Comparison of ENCODE assay signal across 8 cellular contexts in genomic region chr17:40361925-40362695, GRCh38. TPM values are rescaled to one million over a fixed set of nuclear protein-coding genes. Genes with fewer than 3 reads are reported as not detected.
DNase-seq lines count a peak whose midpoint lies in the region; ATAC-seq and TF ChIP-seq lines count a peak whose summit lies in the region.

No MANE protein-coding gene starts in this region.

- no peak overlapping the region for H3K27ac ChIP-seq in HUES48 (ENCODE audit: low read depth, low read length)
- H3K27ac ChIP-seq in osteoblast (ENCODE audit: low read depth, low read length) = no peak overlapping the region
- H3K27ac ChIP-seq in adrenal gland = no peak overlapping the region

- WGBS in adrenal gland, 4 donors = 34 to 67% (median 60%) methylated on average over 3 to 24 of the region's 24 CpGs

- intact Hi-C loops in adrenal gland (cut with DNase I) = loop anchor here (5.0 to 10.0 kb wide), 2 partner anchors 50 to 173 kb away; no protein-coding TSS in a partner anchor

- TF ChIP-seq CTCF in GM06990 (IDR thresholded peaks at IDR 0.05; ENCODE audit: insufficient read depth, low read length, poor library complexity, severe bottlenecking) (no peak), choroid plexus epithelial cell (conservative IDR thresholded peaks at IDR 0.05; ENCODE audit: low read depth, low read length) (no peak), osteoblast (IDR thresholded peaks at IDR 0.05; ENCODE audit: extremely low read depth, low read depth, low read length) (no peak), adrenal gland (IDR thresholded peaks at IDR 0.05) (no peak)

- H3K9me3 ChIP-seq in HUES48 (ENCODE audit: control insufficient read depth, insufficient read depth, low read length) = no peaks in the 10 kb centered on the region
- no peaks in the 10 kb centered on the region for H3K9me3 ChIP-seq in osteoblast (ENCODE audit: low read depth, low read length)
- H3K9me3 ChIP-seq in adrenal gland (replicated peaks in 1 of 3) = no peaks in the 10 kb centered on the region

- no peak overlapping the region for H3K9ac ChIP-seq in HUES48 (ENCODE audit: low read depth, low read length)

- H3K27me3 ChIP-seq in GM06990 (replicated peaks; ENCODE audit: control insufficient read depth, insufficient read depth, low read length) (no peaks in the 10 kb centered on the region; the same call in 1 of the 2 replicates), HUES48 (ENCODE audit: control insufficient read depth, insufficient read depth, low read length) (peaks cover 41% of the 10 kb centered on the region), osteoblast (ENCODE audit: insufficient read depth, low read length) (no peaks in the 10 kb centered on the region), adrenal gland (peaks cover 15% of the 10 kb centered on the region)

- peak overlapping the region; percentile 78 for H3K4me2 ChIP-seq in osteoblast (ENCODE audit: insufficient read depth, low read length)

- H3K36me3 ChIP-seq in GM06990 (ENCODE audit: control insufficient read depth, insufficient read depth, low read length) (no peaks in the 10 kb centered on the region), HUES48 (ENCODE audit: control insufficient read depth, insufficient read depth, low read length) (no peaks in the 10 kb centered on the region), osteoblast (ENCODE audit: insufficient read depth, low read length) (no peaks in the 10 kb centered on the region), adrenal gland (replicated peaks in 1 of 2) (no peaks in the 10 kb centered on the region)

- H3K4me1 ChIP-seq in HUES48 (ENCODE audit: control insufficient read depth, insufficient read depth, low read length) (peaks cover 22% of the 10 kb centered on the region), osteoblast (ENCODE audit: insufficient read depth, low read length) (peaks cover 16% of the 10 kb centered on the region), adrenal gland (replicated peaks in 1 of 2) (peaks cover 5 to 15% of the 10 kb centered on the region in 2 donors)

- H3K4me3 ChIP-seq in GM06990 (replicated peaks; ENCODE audit: low read depth, low read length) = peak overlapping the region; percentile 63
- peak overlapping the region; percentile 64 for H3K4me3 ChIP-seq in HUES48 (ENCODE audit: low read depth, low read length)
- H3K4me3 ChIP-seq in choroid plexus epithelial cell (ENCODE audit: low read depth, low read length) = peak overlapping the region; percentile 65
- H3K4me3 ChIP-seq in osteoblast (ENCODE audit: insufficient read depth, low read length) = peak overlapping the region; percentile 77
- H3K4me3 ChIP-seq in adrenal gland = peak overlapping the region in 1 of 4 donors; percentile 57

- H2AFZ ChIP-seq in osteoblast (ENCODE audit: low read length) = peak overlapping the region; percentile 47

- peaks cover 6% of the 10 kb centered on the region for H3K79me2 ChIP-seq in osteoblast (ENCODE audit: insufficient read depth, low read length)

- no peak for ATAC-seq in HG02840 (IDR thresholded peaks at IDR 0.05; ENCODE audit: low FRiP score, unreplicated experiment)

- H4K20me1 ChIP-seq in osteoblast (ENCODE audit: insufficient read depth, low read length) = peaks cover 5% of the 10 kb centered on the region

- DNase-seq in GM06990 (ENCODE audit: extremely low read depth, insufficient read length) = no peak
- no peak for DNase-seq in choroid plexus epithelial cell (ENCODE audit: low read depth)
- DNase-seq in osteoblast (ENCODE audit: insufficient read length, low spot score, missing footprints) = peak; percentile 78
- DNase-seq in SKM-1 treated with dmso at 0.1 percent for 144 hours (lab: John Stamatoyannopoulos, UW; ENCODE audit: unreplicated experiment) = no peak
- no peak for DNase-seq in HCEC 1CT
- DNase-seq in adrenal gland = no peak

- no peak for TF ChIP-seq POLR2A in adrenal gland (IDR thresholded peaks at IDR 0.05)

RNA-seq across cellular contexts. Expression of gene GJD3, which starts 2.4 kb away (rescaled TPM):
- total RNA-seq in osteoblast (1.8 and 2.7 TPM in 2 replicates), adrenal gland (1 to 10 TPM; 1.3 to 8.7 (median 1.9) TPM)
- polyA plus RNA-seq in adrenal gland = not detected

RNA-seq across cellular contexts. Expression of gene RARA, which starts 53.1 kb away (rescaled TPM):
- total RNA-seq in osteoblast (31.1 and 32.4 TPM in 2 replicates), adrenal gland (10 to 100 TPM; 24.8 to 51.8 (median 34.4) TPM)
- 10 to 100 TPM; 12.7 to 58.2 (median 26.8) TPM for polyA plus RNA-seq in adrenal gland

RNA-seq across cellular contexts. Expression of gene TOP2A, which starts 55.6 kb away (rescaled TPM):
- 14.5 and 15.9 TPM in 2 replicates for total RNA-seq in osteoblast
- total RNA-seq in adrenal gland = 1 to 10 TPM; 1.9 to 6.2 (median 3.9) TPM
- polyA plus RNA-seq in adrenal gland = 1 to 10 TPM in 2 of 3 donors, under 1 TPM in 1; 0.32 to 3.9 (median 1.2) TPM
